ENCODE assay signal across 8 cellular contexts in the genomic region with DNA sequence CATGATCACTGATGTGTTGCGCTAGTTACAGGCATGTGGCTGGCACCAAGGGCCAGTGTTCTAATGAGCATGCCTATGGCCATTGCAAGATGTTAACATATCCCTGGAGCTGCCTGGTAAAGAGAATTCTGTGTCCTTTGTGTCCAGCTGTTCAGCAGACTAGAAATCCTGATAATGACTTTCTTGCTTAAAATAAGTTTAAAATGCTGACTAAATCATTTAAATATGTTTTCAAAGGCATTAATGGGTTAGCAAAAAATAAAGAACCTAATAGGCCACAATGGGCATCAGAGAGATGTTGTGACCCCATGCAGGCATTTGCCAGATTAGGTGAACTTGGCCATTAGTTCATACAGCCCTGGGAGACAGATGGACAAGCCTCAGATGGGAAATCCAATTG.
"Had no signal": no experiment of that assay in that cellular context is flagged by ENCODE, and none has a peak within 500 bp of the region (broad histone marks: within the 10 kb centered on the region; RNA-seq: fewer than 3 reads in every experiment).

No MANE protein-coding gene starts in this region.

- FAIRE-seq: G401.6, GM12878, GM12891, GM12892, GM18507, GM19239 had no signal

- ATAC-seq: GM12878 had no signal

- H3K4me3 ChIP-seq: GM12878 had no signal

- DNase-seq: GDM1, GF-D8 had no signal
